ENCODE assay signal across 10 cellular contexts in the genomic region with DNA sequence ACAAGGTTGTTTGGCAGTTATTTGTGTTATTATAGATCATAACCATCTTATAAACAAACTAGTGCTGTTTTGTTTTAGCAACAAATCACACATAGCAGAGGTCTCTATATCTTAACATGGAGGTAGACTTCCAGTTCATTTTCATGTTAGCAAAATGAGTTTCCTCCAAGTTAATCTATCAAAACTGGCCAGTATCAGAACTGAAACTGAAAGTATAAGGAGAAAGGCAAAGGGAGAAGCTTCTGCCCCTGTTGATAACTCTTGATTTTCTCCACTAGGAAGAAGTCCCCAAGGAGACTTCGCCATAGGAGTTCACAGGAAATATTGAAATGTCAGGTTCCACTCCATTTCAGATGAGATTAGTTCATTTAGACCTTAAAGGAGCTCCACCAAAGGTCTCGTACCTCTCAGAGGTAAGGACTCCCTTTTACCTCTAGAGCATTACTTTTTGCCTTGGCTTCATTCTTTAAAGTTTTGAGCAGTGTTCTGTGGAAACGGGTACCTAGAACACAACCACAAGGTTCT. TPM values are rescaled to one million over a fixed set of nuclear protein-coding genes. Genes with fewer than 3 reads are reported as not detected.
A peak's percentile ranks its signal among the peaks of the same experiment; 100 is the strongest.
DNase-seq lines count a peak whose midpoint lies in the region; ATAC-seq, FAIRE-seq and TF ChIP-seq lines count a peak whose summit lies in the region.
"Had no signal": no experiment of that assay in that cellular context is flagged by ENCODE, and none has a peak within 500 bp of the region (broad histone marks: within the 10 kb centered on the region; RNA-seq: fewer than 3 reads in every experiment).

No MANE protein-coding gene starts in this region.

- no peak for ATAC-seq in activated CD8-positive, alpha-beta T cell treated with anti-CD3 and anti-CD28 coated beads, Interleukin-2, amount 10 ng/mL, durations not matched to agents 7 days and 5 days
- no peak for ATAC-seq in HepG2
- ATAC-seq in GM19463 (IDR thresholded peaks at IDR 0.05; ENCODE audit: unreplicated experiment), result no peak

- TF ChIP-seq POLR2A in breast epithelium (IDR thresholded peaks at IDR 0.05) (no peak), HepG2 (IDR thresholded peaks at IDR 0.05; ENCODE audit: insufficient read depth in 1 of 2, low read depth in 2 of 2, low read length in 2 of 2) (no peak)

- no peak for TF ChIP-seq EP300 in HepG2 (IDR thresholded peaks at IDR 0.05; ENCODE audit: low read depth in 2 of 2, low read length in 2 of 2)
- TF ChIP-seq EP300 in HepG2 (CRISPR knock-in tag; IDR thresholded peaks at IDR 0.05; ENCODE audit: borderline replicate concordance), result no peak

- H3K27me3 Mint-ChIP-seq in MCF 10A (ENCODE audit: insufficient read depth, unreplicated experiment), result no peaks in the 10 kb centered on the region
- H3K27me3 Mint-ChIP-seq in activated CD8-positive, alpha-beta T cell treated with anti-CD3 and anti-CD28 coated beads, Interleukin-2, amount 10 ng/mL, durations not matched to agents 7 days and 5 days (ENCODE audit: low read depth), result no peaks in the 10 kb centered on the region

- H3K4me1 ChIP-seq in breast epithelium (peaks cover 2 to 6% of the 10 kb centered on the region in 2 donors), HepG2 (ENCODE audit: insufficient read depth, low read length) (peaks cover 23% of the 10 kb centered on the region)

- in situ Hi-C loops in HepG2 (cut with HindIII; ENCODE audit: extremely low pct_ligation_motif_present, low pct_unique_long_range_greater_than_20kb), result no loop called here

- H3K79me2 ChIP-seq in HepG2 (ENCODE audit: insufficient read depth, low read length), result peaks cover 8% of the 10 kb centered on the region

- peaks cover 8% of the 10 kb centered on the region for H3K9me3 Mint-ChIP-seq in MCF 10A (ENCODE audit: unreplicated experiment)
- no peaks in the 10 kb centered on the region for H3K9me3 Mint-ChIP-seq in activated CD8-positive, alpha-beta T cell treated with anti-CD3 and anti-CD28 coated beads, Interleukin-2, amount 10 ng/mL, durations not matched to agents 7 days and 5 days (ENCODE audit: insufficient read depth)

- peaks cover 11% of the 10 kb centered on the region; the same call in 1 of the 2 replicates for H4K20me1 ChIP-seq in HepG2 (ENCODE audit: insufficient read depth, low read length)

- H3K9me3 ChIP-seq in breast epithelium (peaks cover 6 to 8% of the 10 kb centered on the region in 2 donors), HepG2 (ENCODE audit: low read length) (peaks cover 9% of the 10 kb centered on the region)

- H3K27ac Mint-ChIP-seq in MCF 10A (ENCODE audit: low read depth, unreplicated experiment), result no peak overlapping the region
- H3K27ac Mint-ChIP-seq in activated CD8-positive, alpha-beta T cell treated with anti-CD3 and anti-CD28 coated beads, Interleukin-2, amount 10 ng/mL, durations not matched to agents 7 days and 5 days, result peak overlapping the region; percentile 85

- TF ChIP-seq RAD21 in HepG2 (CRISPR knock-in tag; IDR thresholded peaks at IDR 0.05), result no peak

- H3K36me3 ChIP-seq in breast epithelium (no peaks in the 10 kb centered on the region), HepG2 (replicated peaks in 1 of 2; ENCODE audit: control insufficient read depth in 1 of 2, insufficient read depth in 2 of 2, low read length in 2 of 2) (peaks cover 2 to 25% of the 10 kb centered on the region in 2 experiments; a peak in 3 of 5 replicates)

- H2AFZ ChIP-seq in HepG2 (ENCODE audit: low read length), result no peak overlapping the region

- H3K27me3 ChIP-seq in breast epithelium (no peaks in the 10 kb centered on the region), HepG2 (ENCODE audit: control insufficient read depth in 1 of 2, insufficient read depth in 2 of 2, low read length in 2 of 2) (no peaks in the 10 kb centered on the region; a peak in 1 of 5 replicates)

- H3K36me3 Mint-ChIP-seq in MCF 10A (ENCODE audit: insufficient read depth, unreplicated experiment), result peaks cover 10% of the 10 kb centered on the region
- H3K36me3 Mint-ChIP-seq in activated CD8-positive, alpha-beta T cell treated with anti-CD3 and anti-CD28 coated beads, Interleukin-2, amount 10 ng/mL, durations not matched to agents 7 days and 5 days (ENCODE audit: low read depth), result peaks cover 25% of the 10 kb centered on the region

- BruUV-seq in MCF 10A (replicated peaks; lab: Mats Ljungman, UMichigan), result no TSS peak
- BruUV-seq in HepG2 (replicated peaks; lab: Mats Ljungman, UMichigan), result no TSS peak

- H3K4me3 Mint-ChIP-seq in MCF 10A (ENCODE audit: unreplicated experiment), result peak overlapping the region; percentile 71
- H3K4me3 Mint-ChIP-seq in activated CD8-positive, alpha-beta T cell treated with anti-CD3 and anti-CD28 coated beads, Interleukin-2, amount 10 ng/mL, durations not matched to agents 7 days and 5 days, result peak overlapping the region; percentile 81

- CTCF ChIA-PET in MCF 10A (lab: Yijun Ruan, JAX) (interaction anchor here (0.5 to 1.4 kb wide), 3 partner anchors 108 to 397 kb away, joined by 3 to 4 read pairs (median 3); no protein-coding TSS in a partner anchor), HepG2 (lab: Yijun Ruan, JAX; ENCODE audit: low intra/inter-chr PET ratio, low total read pairs) (no interaction called here)
- CTCF ChIA-PET in activated CD8-positive, alpha-beta T cell treated with anti-CD3 and anti-CD28 coated beads, Interleukin-2, amount 10 ng/mL, durations not matched to agents 7 days and 5 days (lab: Charles Lee), result interaction anchor here (0.8 to 1.8 kb wide), 8 partner anchors 8 to 382 kb away, joined by 3 to 7 read pairs (median 3); partner anchors contain the start of gene DCXR

- WGBS in HepG2 (ENCODE audit: low lambda C conversion rate), result 98% methylated on average over 3 of the region's 3 CpGs

- H3K4me2 ChIP-seq in HepG2 (ENCODE audit: low read depth, low read length), result peak overlapping the region; percentile 99

- H3K27ac ChIP-seq in breast epithelium (no peak overlapping the region), HepG2 (ENCODE audit: extremely low read length, insufficient read depth, low read length) (peak overlapping the region; percentile 72)

- FAIRE-seq in HepG2 (lab: Jason Lieb, UNC), result no peak

- H3K4me3 ChIP-seq in breast epithelium, result peak overlapping the region in 1 of 3 donors; percentile 98
- peak overlapping the region; percentile 96 to 100 (median 99); a peak in 5 of 6 replicates for H3K4me3 ChIP-seq in HepG2 (replicated peaks in 1 of 3; ENCODE audit: insufficient read depth in 1 of 3, low read depth in 2 of 3, low read length in 3 of 3)

- intact Hi-C loops in MCF 10A (cut with micrococcal nuclease), result loop anchor here (10.0 kb wide), 2 partner anchors 105 to 135 kb away; no protein-coding TSS in a partner anchor
- intact Hi-C loops in breast epithelium (cut with DNase I; ENCODE audit: low total_unique reads), result loop anchor here (10.0 kb wide), 2 partner anchors 65 to 185 kb away; partner anchors contain the start of gene TEX19
- intact Hi-C loops in HepG2 (cut with micrococcal nuclease; ENCODE audit: unreplicated experiment), result loop anchor here (2.0 kb wide), 1 partner anchor 35 kb away; no protein-coding TSS in a partner anchor

- DNase-seq in MCF 10A (ENCODE audit: unreplicated experiment) (no peak), breast epithelium (ENCODE audit: low spot score in 2 of 2) (no peak), HepG2 (ENCODE audit: low spot score) (no peak), epidermal melanocyte (ENCODE audit: insufficient read length, low spot score) (no peak), activated gamma-delta T cell treated with Interleukin-2 at 50 U/mL for 16 hours (no peak), NCI-H226 (no peak)
- DNase-seq in activated CD8-positive, alpha-beta T cell treated with anti-CD3 and anti-CD28 coated beads, Interleukin-2, amount 10 ng/mL, durations not matched to agents 7 days and 5 days, result no peak
- DNase-seq: activated gamma-delta T cell, GDM1 had no signal

- peak overlapping the region; percentile 95 for H3K9ac ChIP-seq in HepG2 (ENCODE audit: insufficient read depth, low read depth, low read length)

- POLR2A ChIA-PET in MCF 10A (lab: Yijun Ruan, JAX), result interaction anchor here (0.6 to 1.8 kb wide), 13 partner anchors 8 to 228 kb away, joined by 3 to 12 read pairs (median 4); partner anchors contain the start of genes FOXK2 and NARF
- POLR2A ChIA-PET in activated CD8-positive, alpha-beta T cell treated with anti-CD3 and anti-CD28 coated beads, Interleukin-2, amount 10 ng/mL, durations not matched to agents 7 days and 5 days (lab: Charles Lee), result interaction anchor here (0.7 to 1.7 kb wide), 6 partner anchors 10 to 191 kb away, joined by 3 to 7 read pairs (median 4); partner anchors contain the start of genes FOXK2 and SLC16A3
- POLR2A ChIA-PET in HepG2 (lab: Yijun Ruan, JAX), result interaction anchor here (0.9 to 1.8 kb wide), 4 partner anchors 38 to 73 kb away, joined by 3 read pairs; no protein-coding TSS in a partner anchor

- TF ChIP-seq CTCF in MCF 10A (IDR thresholded peaks at IDR 0.05; ENCODE audit: unreplicated experiment) (no peak), breast epithelium (IDR thresholded peaks at IDR 0.05) (no peak), HepG2 (CRISPR knock-in tag; IDR thresholded peaks at IDR 0.05) (no peak)

- H3K4me1 Mint-ChIP-seq in MCF 10A (ENCODE audit: insufficient read depth, unreplicated experiment), result no peaks in the 10 kb centered on the region
- peaks cover 35% of the 10 kb centered on the region for H3K4me1 Mint-ChIP-seq in activated CD8-positive, alpha-beta T cell treated with anti-CD3 and anti-CD28 coated beads, Interleukin-2, amount 10 ng/mL, durations not matched to agents 7 days and 5 days (ENCODE audit: low read depth)

RNA-seq across cellular contexts. Expression of gene OGFOD3, which starts 1.1 kb away (rescaled TPM):
- 16.5 and 21.1 TPM in 2 replicates for total RNA-seq in MCF 10A (2022)
- total RNA-seq in breast epithelium, result 10 to 100 TPM; 26.3 to 32.8 (median 28.5) TPM
- 10 to 100 TPM; 25.2 to 28.0 TPM for total RNA-seq in activated CD8-positive, alpha-beta T cell treated with anti-CD3 and anti-CD28 coated beads, Interleukin-2, amount 10 ng/mL, durations not matched to agents 7 days and 5 days
- 19.3 and 42.1 TPM in 2 replicates for total RNA-seq in HepG2 (2016; rRNA removed; fragmentation: Illumina TruSeq; extraction: Trizol)
- total RNA-seq in HepG2 (2016; cell fraction: cytosol; rRNA removed; fragmentation: Illumina TruSeq; extraction: Trizol; ENCODE audit: low read depth), result 44.1 and 48.5 TPM in 2 replicates
- total RNA-seq in HepG2 (2016; cell fraction: insoluble cytoplasmic fraction; rRNA removed; fragmentation: Illumina TruSeq; extraction: Trizol), result 18.4 and 43.0 TPM in 2 replicates
- total RNA-seq in HepG2 (2016; cell fraction: membrane; rRNA removed; fragmentation: Illumina TruSeq; extraction: Trizol), result 47.3 and 50.8 TPM in 2 replicates
- 29.1 and 32.9 TPM in 2 replicates for total RNA-seq in HepG2 (2016; cell fraction: nucleus; rRNA removed; fragmentation: Illumina TruSeq; extraction: Trizol)
- polyA plus RNA-seq in HepG2 (2011; rRNA removed), result 40.0 and 48.0 TPM in 2 replicates
- polyA plus RNA-seq in HepG2 (2011; cell fraction: cytosol; rRNA removed), result 45.1 and 55.2 TPM in 2 replicates
- polyA plus RNA-seq in HepG2 (2011; cell fraction: nucleus; rRNA removed), result 42.8 and 53.8 TPM in 2 replicates
- 30.1 and 30.6 TPM in 2 replicates for polyA plus RNA-seq in HepG2 (2012)
- 22.8 and 30.9 TPM in 2 replicates for polyA plus RNA-seq in HepG2 (2016; cell fraction: cytosol; fragmentation: Illumina TruSeq; extraction: Trizol; ENCODE audit: low read depth)
- 20.3 and 20.6 TPM in 2 replicates for polyA plus RNA-seq in HepG2 (2016; cell fraction: insoluble cytoplasmic fraction; fragmentation: Illumina TruSeq; extraction: Trizol; ENCODE audit: low read depth)
- 24.3 and 28.8 TPM in 2 replicates for polyA plus RNA-seq in HepG2 (2016; cell fraction: membrane; fragmentation: Illumina TruSeq; extraction: Trizol; ENCODE audit: low read depth)
- polyA plus RNA-seq in HepG2 (2016; cell fraction: nucleus; fragmentation: Illumina TruSeq; extraction: Trizol; ENCODE audit: insufficient read depth, low read depth), result 57.8 and 59.9 TPM in 2 replicates
- 17.2 and 64.0 TPM in 2 replicates for polyA minus RNA-seq in HepG2 (2011; rRNA and poly(A)+ RNA removed; ENCODE audit: low replicate concordance)
- 31.0 and 31.1 TPM in 2 replicates for polyA minus RNA-seq in HepG2 (2011; cell fraction: cytosol; rRNA and poly(A)+ RNA removed)
- 16.2 and 18.9 TPM in 2 replicates for polyA minus RNA-seq in HepG2 (2011; cell fraction: nucleus; rRNA and poly(A)+ RNA removed)

RNA-seq across cellular contexts. Expression of gene HEXD, which starts 1.4 kb away (rescaled TPM):
- total RNA-seq in MCF 10A (2022) (14.8 and 16.2 TPM in 2 replicates), breast epithelium (100 to 1,000 TPM in 1 of 3 donors, 10 to 100 TPM in 2; 48.2 to 157 (median 68.2) TPM), HepG2 (2016; rRNA removed; fragmentation: Illumina TruSeq; extraction: Trizol) (12.4 and 22.3 TPM in 2 replicates)
- 10 to 100 TPM; 47.6 to 53.6 TPM for total RNA-seq in activated CD8-positive, alpha-beta T cell treated with anti-CD3 and anti-CD28 coated beads, Interleukin-2, amount 10 ng/mL, durations not matched to agents 7 days and 5 days
- 6.5 and 7.4 TPM in 2 replicates for total RNA-seq in HepG2 (2016; cell fraction: cytosol; rRNA removed; fragmentation: Illumina TruSeq; extraction: Trizol; ENCODE audit: low read depth)
- 9.5 and 21.5 TPM in 2 replicates for total RNA-seq in HepG2 (2016; cell fraction: insoluble cytoplasmic fraction; rRNA removed; fragmentation: Illumina TruSeq; extraction: Trizol)
- 8.1 and 9.0 TPM in 2 replicates for total RNA-seq in HepG2 (2016; cell fraction: membrane; rRNA removed; fragmentation: Illumina TruSeq; extraction: Trizol)
- 22.1 and 27.5 TPM in 2 replicates for total RNA-seq in HepG2 (2016; cell fraction: nucleus; rRNA removed; fragmentation: Illumina TruSeq; extraction: Trizol)
- 41.8 and 63.2 TPM in 2 replicates for polyA plus RNA-seq in HepG2 (2011; rRNA removed)
- 20.9 and 28.4 TPM in 2 replicates for polyA plus RNA-seq in HepG2 (2011; cell fraction: cytosol; rRNA removed)
- 726 and 860 TPM in 2 replicates for polyA plus RNA-seq in HepG2 (2011; cell fraction: nucleus; rRNA removed)
- polyA plus RNA-seq in HepG2 (2012), result 33.2 and 40.0 TPM in 2 replicates
- 5.4 and 7.5 TPM in 2 replicates for polyA plus RNA-seq in HepG2 (2016; cell fraction: cytosol; fragmentation: Illumina TruSeq; extraction: Trizol; ENCODE audit: low read depth)
- polyA plus RNA-seq in HepG2 (2016; cell fraction: insoluble cytoplasmic fraction; fragmentation: Illumina TruSeq; extraction: Trizol; ENCODE audit: low read depth), result 16.9 and 19.6 TPM in 2 replicates
- 6.9 and 9.6 TPM in 2 replicates for polyA plus RNA-seq in HepG2 (2016; cell fraction: membrane; fragmentation: Illumina TruSeq; extraction: Trizol; ENCODE audit: low read depth)
- 83.7 and 89.3 TPM in 2 replicates for polyA plus RNA-seq in HepG2 (2016; cell fraction: nucleus; fragmentation: Illumina TruSeq; extraction: Trizol; ENCODE audit: insufficient read depth, low read depth)
- 14.8 and 25.5 TPM in 2 replicates for polyA minus RNA-seq in HepG2 (2011; rRNA and poly(A)+ RNA removed; ENCODE audit: low replicate concordance)
- polyA minus RNA-seq in HepG2 (2011; cell fraction: cytosol; rRNA and poly(A)+ RNA removed), result 12.8 and 13.5 TPM in 2 replicates
- polyA minus RNA-seq in HepG2 (2011; cell fraction: nucleus; rRNA and poly(A)+ RNA removed), result 52.1 and 55.8 TPM in 2 replicates

RNA-seq across cellular contexts. Expression of gene CYBC1, which starts 31.0 kb away (rescaled TPM):
- 38.0 and 45.4 TPM in 2 replicates for total RNA-seq in MCF 10A (2022)
- total RNA-seq in breast epithelium, result 10 to 100 TPM; 54.7 to 71.4 (median 61.9) TPM
- 100 to 1,000 TPM; 220 to 247 TPM for total RNA-seq in activated CD8-positive, alpha-beta T cell treated with anti-CD3 and anti-CD28 coated beads, Interleukin-2, amount 10 ng/mL, durations not matched to agents 7 days and 5 days
- 27.1 and 43.4 TPM in 2 replicates for total RNA-seq in HepG2 (2016; rRNA removed; fragmentation: Illumina TruSeq; extraction: Trizol)
- total RNA-seq in HepG2 (2016; cell fraction: cytosol; rRNA removed; fragmentation: Illumina TruSeq; extraction: Trizol; ENCODE audit: low read depth), result 72.9 and 78.4 TPM in 2 replicates
- 23.7 and 43.2 TPM in 2 replicates for total RNA-seq in HepG2 (2016; cell fraction: insoluble cytoplasmic fraction; rRNA removed; fragmentation: Illumina TruSeq; extraction: Trizol)
- 74.7 and 83.2 TPM in 2 replicates for total RNA-seq in HepG2 (2016; cell fraction: membrane; rRNA removed; fragmentation: Illumina TruSeq; extraction: Trizol)
- total RNA-seq in HepG2 (2016; cell fraction: nucleus; rRNA removed; fragmentation: Illumina TruSeq; extraction: Trizol), result 38.5 and 40.4 TPM in 2 replicates
- polyA plus RNA-seq in HepG2 (2011; rRNA removed), result 44.1 and 56.8 TPM in 2 replicates
- polyA plus RNA-seq in HepG2 (2011; cell fraction: cytosol; rRNA removed), result 43.1 and 61.0 TPM in 2 replicates
- 170 and 187 TPM in 2 replicates for polyA plus RNA-seq in HepG2 (2011; cell fraction: nucleus; rRNA removed)
- 22.9 and 33.5 TPM in 2 replicates for polyA plus RNA-seq in HepG2 (2012)
- polyA plus RNA-seq in HepG2 (2016; cell fraction: cytosol; fragmentation: Illumina TruSeq; extraction: Trizol; ENCODE audit: low read depth), result 7.9 and 8.6 TPM in 2 replicates
- polyA plus RNA-seq in HepG2 (2016; cell fraction: insoluble cytoplasmic fraction; fragmentation: Illumina TruSeq; extraction: Trizol; ENCODE audit: low read depth), result 17.6 and 23.7 TPM in 2 replicates
- 13.1 and 13.7 TPM in 2 replicates for polyA plus RNA-seq in HepG2 (2016; cell fraction: membrane; fragmentation: Illumina TruSeq; extraction: Trizol; ENCODE audit: low read depth)
- 99.7 and 100 TPM in 2 replicates for polyA plus RNA-seq in HepG2 (2016; cell fraction: nucleus; fragmentation: Illumina TruSeq; extraction: Trizol; ENCODE audit: insufficient read depth, low read depth)
- 44.8 and 70.0 TPM in 2 replicates for polyA minus RNA-seq in HepG2 (2011; rRNA and poly(A)+ RNA removed; ENCODE audit: low replicate concordance)
- 34.6 and 36.4 TPM in 2 replicates for polyA minus RNA-seq in HepG2 (2011; cell fraction: cytosol; rRNA and poly(A)+ RNA removed)
- polyA minus RNA-seq in HepG2 (2011; cell fraction: nucleus; rRNA and poly(A)+ RNA removed), result 46.0 and 49.1 TPM in 2 replicates

RNA-seq across cellular contexts. Expression of gene NARF, which starts 39.0 kb away (rescaled TPM):
- total RNA-seq in MCF 10A (2022) (20.6 TPM in 2 replicates), breast epithelium (10 to 100 TPM; 31.9 to 59.5 (median 44.9) TPM), HepG2 (2016; rRNA removed; fragmentation: Illumina TruSeq; extraction: Trizol) (61.1 and 69.8 TPM in 2 replicates)
- 100 to 1,000 TPM; 112 to 114 TPM for total RNA-seq in activated CD8-positive, alpha-beta T cell treated with anti-CD3 and anti-CD28 coated beads, Interleukin-2, amount 10 ng/mL, durations not matched to agents 7 days and 5 days
- total RNA-seq in HepG2 (2016; cell fraction: cytosol; rRNA removed; fragmentation: Illumina TruSeq; extraction: Trizol; ENCODE audit: low read depth), result 34.2 and 37.8 TPM in 2 replicates
- 63.6 and 70.0 TPM in 2 replicates for total RNA-seq in HepG2 (2016; cell fraction: insoluble cytoplasmic fraction; rRNA removed; fragmentation: Illumina TruSeq; extraction: Trizol)
- 62.0 and 64.0 TPM in 2 replicates for total RNA-seq in HepG2 (2016; cell fraction: membrane; rRNA removed; fragmentation: Illumina TruSeq; extraction: Trizol)
- total RNA-seq in HepG2 (2016; cell fraction: nucleus; rRNA removed; fragmentation: Illumina TruSeq; extraction: Trizol), result 32.3 and 41.4 TPM in 2 replicates
- 137 and 144 TPM in 2 replicates for polyA plus RNA-seq in HepG2 (2011; rRNA removed)
- 155 and 177 TPM in 2 replicates for polyA plus RNA-seq in HepG2 (2011; cell fraction: cytosol; rRNA removed)
- polyA plus RNA-seq in HepG2 (2011; cell fraction: nucleus; rRNA removed), result 165 and 174 TPM in 2 replicates
- polyA plus RNA-seq in HepG2 (2012), result 79.6 and 111 TPM in 2 replicates
- 46.7 and 48.3 TPM in 2 replicates for polyA plus RNA-seq in HepG2 (2016; cell fraction: cytosol; fragmentation: Illumina TruSeq; extraction: Trizol; ENCODE audit: low read depth)
- 78.0 and 81.9 TPM in 2 replicates for polyA plus RNA-seq in HepG2 (2016; cell fraction: insoluble cytoplasmic fraction; fragmentation: Illumina TruSeq; extraction: Trizol; ENCODE audit: low read depth)
- 47.5 and 59.5 TPM in 2 replicates for polyA plus RNA-seq in HepG2 (2016; cell fraction: membrane; fragmentation: Illumina TruSeq; extraction: Trizol; ENCODE audit: low read depth)
- 89.0 and 97.4 TPM in 2 replicates for polyA plus RNA-seq in HepG2 (2016; cell fraction: nucleus; fragmentation: Illumina TruSeq; extraction: Trizol; ENCODE audit: insufficient read depth, low read depth)
- polyA minus RNA-seq in HepG2 (2011; rRNA and poly(A)+ RNA removed; ENCODE audit: low replicate concordance), result 42.5 and 59.2 TPM in 2 replicates
- polyA minus RNA-seq in HepG2 (2011; cell fraction: cytosol; rRNA and poly(A)+ RNA removed), result 31.3 and 38.9 TPM in 2 replicates
- 31.5 and 44.4 TPM in 2 replicates for polyA minus RNA-seq in HepG2 (2011; cell fraction: nucleus; rRNA and poly(A)+ RNA removed)

RNA-seq across cellular contexts. Expression of gene UTS2R, which starts 48.0 kb away (rescaled TPM):
- not detected in 2 replicates for total RNA-seq in MCF 10A (2022)
- total RNA-seq in breast epithelium, result under 1 TPM in 1 of 3 donors, not detected in 2; 0.33 TPM
- total RNA-seq in activated CD8-positive, alpha-beta T cell treated with anti-CD3 and anti-CD28 coated beads, Interleukin-2, amount 10 ng/mL, durations not matched to agents 7 days and 5 days, result not detected
- 0.13 TPM in 1 of 2 replicates, not detected in the other for total RNA-seq in HepG2 (2016; rRNA removed; fragmentation: Illumina TruSeq; extraction: Trizol)
- not detected in 2 replicates for total RNA-seq in HepG2 (2016; cell fraction: cytosol; rRNA removed; fragmentation: Illumina TruSeq; extraction: Trizol; ENCODE audit: low read depth)
- total RNA-seq in HepG2 (2016; cell fraction: insoluble cytoplasmic fraction; rRNA removed; fragmentation: Illumina TruSeq; extraction: Trizol), result 0.11 TPM in 1 of 2 replicates, not detected in the other
- not detected in 2 replicates for total RNA-seq in HepG2 (2016; cell fraction: membrane; rRNA removed; fragmentation: Illumina TruSeq; extraction: Trizol)
- total RNA-seq in HepG2 (2016; cell fraction: nucleus; rRNA removed; fragmentation: Illumina TruSeq; extraction: Trizol), result 0.38 TPM in 1 of 2 replicates, not detected in the other
- polyA plus RNA-seq in HepG2 (2011; rRNA removed), result 0.10 and 0.15 TPM in 2 replicates
- 0.08 and 0.12 TPM in 2 replicates for polyA plus RNA-seq in HepG2 (2011; cell fraction: cytosol; rRNA removed)
- 1.7 and 2.2 TPM in 2 replicates for polyA plus RNA-seq in HepG2 (2011; cell fraction: nucleus; rRNA removed)
- 0.19 and 0.20 TPM in 2 replicates for polyA plus RNA-seq in HepG2 (2012)
- not detected in 2 replicates for polyA plus RNA-seq in HepG2 (2016; cell fraction: cytosol; fragmentation: Illumina TruSeq; extraction: Trizol; ENCODE audit: low read depth)
- polyA plus RNA-seq in HepG2 (2016; cell fraction: insoluble cytoplasmic fraction; fragmentation: Illumina TruSeq; extraction: Trizol; ENCODE audit: low read depth), result 0.17 TPM in 1 of 2 replicates, not detected in the other
- polyA plus RNA-seq in HepG2 (2016; cell fraction: membrane; fragmentation: Illumina TruSeq; extraction: Trizol; ENCODE audit: low read depth), result not detected in 2 replicates
- polyA plus RNA-seq in HepG2 (2016; cell fraction: nucleus; fragmentation: Illumina TruSeq; extraction: Trizol; ENCODE audit: insufficient read depth, low read depth), result not detected in 2 replicates
- 0.32 TPM in 1 of 2 replicates, not detected in the other for polyA minus RNA-seq in HepG2 (2011; rRNA and poly(A)+ RNA removed; ENCODE audit: low replicate concordance)
- polyA minus RNA-seq in HepG2 (2011; cell fraction: cytosol; rRNA and poly(A)+ RNA removed), result not detected in 2 replicates
- polyA minus RNA-seq in HepG2 (2011; cell fraction: nucleus; rRNA and poly(A)+ RNA removed), result 0.50 TPM in 1 of 2 replicates, not detected in the other
